14 cellular contexts compared by ENCODE assay signal in genomic region chr3:61996351-61996750, GRCh38.
DNase-seq lines count a peak whose midpoint lies in the region.
"Had no signal": no experiment of that assay in that cellular context is flagged by ENCODE, and none has a peak within 500 bp of the region (broad histone marks: within the 10 kb centered on the region; RNA-seq: fewer than 3 reads in every experiment).

No MANE protein-coding gene starts in this region.

- peaks cover 15% of the 10 kb centered on the region; the same call in 1 of the 2 replicates for H3F3A ChIP-seq in GM23248 (ENCODE audit: insufficient read depth)

- H4K20me1 ChIP-seq in GM23248 (ENCODE audit: insufficient read depth): no peaks in the 10 kb centered on the region

- peak overlapping the region; percentile 22; the same call in 1 of the 2 replicates for H3K27ac ChIP-seq in GM23248
- H3K27ac ChIP-seq in mesodermal cell (ENCODE audit: low read depth, low read length, severe bottlenecking): peak overlapping the region; percentile 85

- no peak overlapping the region for H3K4me3 ChIP-seq in GM23248
- no peak overlapping the region for H3K4me3 ChIP-seq in adipocyte (ENCODE audit: low read length)
- no peak overlapping the region for H3K4me3 ChIP-seq in mesodermal cell (ENCODE audit: extremely low read depth, insufficient read depth, low read length, poor library complexity, severe bottlenecking)
- H3K4me3 ChIP-seq: K562 had no signal

- H3K36me3 ChIP-seq in GM23248 (ENCODE audit: low read depth) (no peaks in the 10 kb centered on the region), adipocyte (ENCODE audit: control insufficient read depth, insufficient read depth, low read length, severe bottlenecking) (peaks cover 20% of the 10 kb centered on the region), mesodermal cell (ENCODE audit: control insufficient read depth, insufficient read depth, low read length) (no peaks in the 10 kb centered on the region)

- in situ Hi-C loops in GM23248 (cut with MboI): no loop called here

- H3K4me1 ChIP-seq in GM23248 (ENCODE audit: insufficient read depth) (peaks cover 15% of the 10 kb centered on the region), adipocyte (ENCODE audit: control insufficient read depth, insufficient read depth, low read length) (peaks cover 7% of the 10 kb centered on the region), mesodermal cell (ENCODE audit: control insufficient read depth, insufficient read depth, low read length, poor library complexity, severe bottlenecking) (peaks cover 18% of the 10 kb centered on the region)

- WGBS in GM23248 (ENCODE audit: low coverage in 1 of 2, low lambda C conversion rate in 2 of 2, missing lambda C conversion rate in 2 of 2), 2 experiments: 14 to 26% methylated on average over 1 of the region's 1 CpG
- 70% methylated on average over 1 of the region's 1 CpG; no CpG with 5 or more reads in 1 of the 2 experiments for WGBS in mesodermal cell (ENCODE audit: insufficient coverage in 2 of 2), 2 experiments

- H3K27me3 ChIP-seq in GM23248 (replicated peaks; ENCODE audit: insufficient read depth) (no peaks in the 10 kb centered on the region), adipocyte (replicated peaks; ENCODE audit: control insufficient read depth, insufficient read depth, low read length) (no peaks in the 10 kb centered on the region)

- H3K9ac ChIP-seq in GM23248 (no peak overlapping the region), adipocyte (ENCODE audit: low read length) (no peak overlapping the region)

- H2AFZ ChIP-seq in GM23248: no peak overlapping the region

- peak; percentile 12 for DNase-seq in GM23248
- DNase-seq in HuH-7.5 (ENCODE audit: low spot score): peak; percentile 13
- peak; percentile 40 for DNase-seq in adipocyte (ENCODE audit: low read depth)
- no peak for DNase-seq in NCI-H1694 (lab: John Stamatoyannopoulos, UW)
- no peak for DNase-seq in stimulated activated CD4-positive, alpha-beta T cell treated with anti-CD3 and anti-CD28 coated beads, Interleukin-4, amount 100 ng/mL, for 1 hour
- no peak for DNase-seq in NCI-H2196 (lab: John Stamatoyannopoulos, UW; ENCODE audit: unreplicated experiment)
- DNase-seq: CD4-positive, CD25-positive, alpha-beta regulatory T cell; NCI-H1436; NCI-H2081; NCI-H524; NK-92 treated with Interleukin-12 subunit alpha and Interleukin-12 subunit beta, amount 100 ng/mL, for 24 hours; SIG-M5 had no signal

- no peaks in the 10 kb centered on the region for H3K9me2 ChIP-seq in GM23248 (ENCODE audit: insufficient read depth)

- H3K4me2 ChIP-seq in GM23248 (ENCODE audit: unreplicated experiment): no peak overlapping the region

- no peaks in the 10 kb centered on the region for H3K9me3 ChIP-seq in GM23248 (ENCODE audit: low read depth)
- no peaks in the 10 kb centered on the region for H3K9me3 ChIP-seq in adipocyte (ENCODE audit: control insufficient read depth, low read length)
- H3K9me3 ChIP-seq in mesodermal cell (ENCODE audit: control insufficient read depth, low read length): peaks cover 3% of the 10 kb centered on the region

- no peaks in the 10 kb centered on the region for H3K79me2 ChIP-seq in GM23248 (ENCODE audit: insufficient read depth)

Comparison
In these comparisons a context has a peak if more than half of its experiments do, and no peak if none do; other contexts are left out.
1. DNase-seq: peak in GM23248 (single experiment), HuH-7.5 (single experiment) and adipocyte (single experiment); none in NCI-H1694 (single experiment), stimulated activated CD4-positive, alpha-beta T cell treated with anti-CD3 and anti-CD28 coated beads, Interleukin-4, amount 100 ng/mL, for 1 hour (single experiment) and NCI-H2196 (single experiment).